In genomic region chr5:142014911-142015584, GRCh38 we compare ENCODE assay signal across 8 cellular contexts. TPM values are rescaled to one million over a fixed set of nuclear protein-coding genes. Genes with fewer than 3 reads are reported as not detected.
DNase-seq lines count a peak whose midpoint lies in the region; ATAC-seq and TF ChIP-seq lines count a peak whose summit lies in the region.

No MANE protein-coding gene starts in this region.

- H3K4me3 Mint-ChIP-seq in CD4-positive, CD25-positive, alpha-beta regulatory T cell: peak overlapping the region; percentile 66 to 91 (median 85)
- H3K4me3 Mint-ChIP-seq in activated B cell treated with CpG ODN at 0.5 μM for 24 hours: peak overlapping the region; percentile 5
- no peak overlapping the region for H3K4me3 Mint-ChIP-seq in chondrocyte (ENCODE audit: unreplicated experiment)
- H3K4me3 Mint-ChIP-seq in stimulated activated naive CD8-positive, alpha-beta T cell treated with anti-CD3 and anti-CD28 coated beads, Interleukin-15, amount 100 ng/mL, for 72 hours: peak overlapping the region; percentile 52 to 76

- no peaks in the 10 kb centered on the region for H3K36me3 ChIP-seq in CD4-positive, CD25-positive, alpha-beta regulatory T cell (ENCODE audit: control insufficient read depth, insufficient read depth, low read length)
- H3K36me3 ChIP-seq in MG63: peaks cover 7% of the 10 kb centered on the region

- POLR2A ChIA-PET in activated B cell treated with CpG ODN at 0.5 μM for 24 hours (lab: Charles Lee): interaction anchor here (1.3 to 2.7 kb wide), 2 partner anchors 93 to 128 kb away, joined by 3 to 10 read pairs; partner anchors contain the start of gene NDFIP1

- H3K9me3 Mint-ChIP-seq in CD4-positive, CD25-positive, alpha-beta regulatory T cell: no peaks in the 10 kb centered on the region
- H3K9me3 Mint-ChIP-seq in activated B cell treated with CpG ODN at 0.5 μM for 24 hours (no peaks in the 10 kb centered on the region), chondrocyte (ENCODE audit: low read depth) (no peaks in the 10 kb centered on the region)
- H3K9me3 Mint-ChIP-seq in stimulated activated naive CD8-positive, alpha-beta T cell treated with anti-CD3 and anti-CD28 coated beads, Interleukin-15, amount 100 ng/mL, for 72 hours: peaks cover under 1 to 1% of the 10 kb centered on the region in 2 donors

- H3K27ac Mint-ChIP-seq in CD4-positive, CD25-positive, alpha-beta regulatory T cell: peak overlapping the region; percentile 82 to 91 (median 86)
- H3K27ac Mint-ChIP-seq in activated B cell treated with CpG ODN at 0.5 μM for 24 hours (peak overlapping the region; percentile 60), chondrocyte (ENCODE audit: unreplicated experiment) (no peak overlapping the region)
- peak overlapping the region; percentile 91 to 99 for H3K27ac Mint-ChIP-seq in stimulated activated naive CD8-positive, alpha-beta T cell treated with anti-CD3 and anti-CD28 coated beads, Interleukin-15, amount 100 ng/mL, for 72 hours

- peaks cover 60% of the 10 kb centered on the region for H3K4me1 ChIP-seq in CD4-positive, CD25-positive, alpha-beta regulatory T cell (ENCODE audit: control insufficient read depth, insufficient read depth, low read length, poor library complexity, severe bottlenecking)

- H3K27me3 ChIP-seq in CD4-positive, CD25-positive, alpha-beta regulatory T cell (ENCODE audit: control insufficient read depth, insufficient read depth, low read length): no peaks in the 10 kb centered on the region
- no peaks in the 10 kb centered on the region for H3K27me3 ChIP-seq in MG63

- H3K4me3 ChIP-seq in CD4-positive, CD25-positive, alpha-beta regulatory T cell (ENCODE audit: low read depth, low read length): peak overlapping the region; percentile 60
- no peak overlapping the region for H3K4me3 ChIP-seq in MG63

- no peaks in the 10 kb centered on the region for H3K27me3 Mint-ChIP-seq in CD4-positive, CD25-positive, alpha-beta regulatory T cell
- peaks cover 7% of the 10 kb centered on the region for H3K27me3 Mint-ChIP-seq in activated B cell treated with CpG ODN at 0.5 μM for 24 hours
- no peaks in the 10 kb centered on the region for H3K27me3 Mint-ChIP-seq in chondrocyte (ENCODE audit: low read depth)
- no peaks in the 10 kb centered on the region for H3K27me3 Mint-ChIP-seq in stimulated activated naive CD8-positive, alpha-beta T cell treated with anti-CD3 and anti-CD28 coated beads, Interleukin-15, amount 100 ng/mL, for 72 hours

- H3K4me1 Mint-ChIP-seq in CD4-positive, CD25-positive, alpha-beta regulatory T cell: peaks cover 18 to 65% (median 37%) of the 10 kb centered on the region in 4 donors
- H3K4me1 Mint-ChIP-seq in activated B cell treated with CpG ODN at 0.5 μM for 24 hours (peaks cover 53% of the 10 kb centered on the region), chondrocyte (ENCODE audit: low read depth) (peaks cover 38% of the 10 kb centered on the region)
- H3K4me1 Mint-ChIP-seq in stimulated activated naive CD8-positive, alpha-beta T cell treated with anti-CD3 and anti-CD28 coated beads, Interleukin-15, amount 100 ng/mL, for 72 hours: peaks cover 84% of the 10 kb centered on the region

- no peaks in the 10 kb centered on the region for H3K9me3 ChIP-seq in CD4-positive, CD25-positive, alpha-beta regulatory T cell (ENCODE audit: control insufficient read depth in 2 of 2, low read length in 2 of 2)
- H3K9me3 ChIP-seq in MG63: peaks cover 2% of the 10 kb centered on the region

- DNase-seq in CD4-positive, CD25-positive, alpha-beta regulatory T cell: peak; percentile 41 to 86 (median 72)
- peak; percentile 75 for DNase-seq in GM20000 (ENCODE audit: low spot score)
- DNase-seq in NCI-H1092 (lab: John Stamatoyannopoulos, UW): peak; percentile 5
- no peak for DNase-seq in activated B cell treated with CpG ODN at 0.5 μM for 24 hours
- no peak for DNase-seq in chondrocyte (ENCODE audit: low spot score)
- DNase-seq in medulla oblongata (ENCODE audit: extremely low spot score): peak; percentile 75
- DNase-seq in stimulated activated naive CD8-positive, alpha-beta T cell treated with anti-CD3 and anti-CD28 coated beads, Interleukin-15, amount 100 ng/mL, for 72 hours: peak in 1 of 2 donors; percentile 66
- no peak for DNase-seq in MG63

- CTCF ChIA-PET in activated B cell treated with CpG ODN at 0.5 μM for 24 hours (lab: Charles Lee): interaction anchor here (0.7 to 6.0 kb wide), 12 partner anchors 10 to 328 kb away, joined by 3 to 47 read pairs (median 7); partner anchors contain the start of gene RNF14

- TF ChIP-seq CTCF in GM20000 (IDR thresholded peaks at IDR 0.05; ENCODE audit: extremely low read depth, missing control alignments) (peak; percentile 29), activated B cell treated with CpG ODN at 0.5 μM for 24 hours (IDR thresholded peaks at IDR 0.05) (no peak), chondrocyte (IDR thresholded peaks at IDR 0.05) (peak; percentile 84)

- peak overlapping the region; percentile 76 for H3K27ac ChIP-seq in CD4-positive, CD25-positive, alpha-beta regulatory T cell (ENCODE audit: insufficient read depth, low read length, poor library complexity, severe bottlenecking)

- intact Hi-C loops in activated B cell treated with CpG ODN at 0.5 μM for 24 hours (cut with micrococcal nuclease): loop anchor here (1.0 to 10.0 kb wide), 12 partner anchors 10 to 690 kb away; partner anchors contain the start of genes DELE1, PCDH1 and TAF7

- ATAC-seq in CD4-positive, CD25-positive, alpha-beta regulatory T cell (ENCODE audit: low read depth in 2 of 2): peak; percentile 40 to 66
- peak; percentile 38 for ATAC-seq in activated B cell treated with CpG ODN at 0.5 μM for 24 hours (ENCODE audit: low read depth)
- ATAC-seq in stimulated activated naive CD8-positive, alpha-beta T cell treated with anti-CD3 and anti-CD28 coated beads, Interleukin-15, amount 100 ng/mL, for 72 hours: peak; percentile 58

- no peaks in the 10 kb centered on the region for H3K36me3 Mint-ChIP-seq in CD4-positive, CD25-positive, alpha-beta regulatory T cell
- no peaks in the 10 kb centered on the region for H3K36me3 Mint-ChIP-seq in activated B cell treated with CpG ODN at 0.5 μM for 24 hours (ENCODE audit: low read depth)
- no peaks in the 10 kb centered on the region for H3K36me3 Mint-ChIP-seq in chondrocyte (ENCODE audit: low read depth)

RNA-seq across cellular contexts. Expression of gene GNPDA1, which starts 2.2 kb away (rescaled TPM):
- 7.7 TPM for total RNA-seq in CD4-positive, CD25-positive, alpha-beta regulatory T cell
- polyA plus RNA-seq in CD4-positive, CD25-positive, alpha-beta regulatory T cell: 10 to 100 TPM; 21.6 to 25.4 (median 22.9) TPM
- total RNA-seq in activated B cell treated with CpG ODN at 0.5 μM for 24 hours: 14.2 and 15.0 TPM in 2 replicates
- 31.2 to 41.8 TPM (median 34.5 TPM) in 3 replicates for total RNA-seq in chondrocyte
- total RNA-seq in MG63 (2014; rRNA removed; shearing (Covaris generic); ENCODE audit: low replicate concordance): 57.4 and 67.5 TPM in 2 replicates

RNA-seq across cellular contexts. Expression of gene RNF14, which starts 46.1 kb away (rescaled TPM):
- 24.4 TPM for total RNA-seq in CD4-positive, CD25-positive, alpha-beta regulatory T cell
- 10 to 100 TPM; 38.2 to 56.8 (median 48.6) TPM for polyA plus RNA-seq in CD4-positive, CD25-positive, alpha-beta regulatory T cell
- total RNA-seq in activated B cell treated with CpG ODN at 0.5 μM for 24 hours: 30.0 and 30.4 TPM in 2 replicates
- total RNA-seq in chondrocyte: 80.4 to 83.6 TPM (median 83.5 TPM) in 3 replicates
- total RNA-seq in MG63 (2014; rRNA removed; shearing (Covaris generic); ENCODE audit: low replicate concordance): 93.3 and 167 TPM in 2 replicates

RNA-seq across cellular contexts. Expression of gene PCDH12, which starts 57.0 kb away (rescaled TPM):
- total RNA-seq in CD4-positive, CD25-positive, alpha-beta regulatory T cell: not detected
- under 1 TPM; 0.12 to 0.33 (median 0.20) TPM for polyA plus RNA-seq in CD4-positive, CD25-positive, alpha-beta regulatory T cell
- not detected in 2 replicates for total RNA-seq in activated B cell treated with CpG ODN at 0.5 μM for 24 hours
- 0.02 TPM in 1 of 3 replicates, not detected in the others for total RNA-seq in chondrocyte
- 8.4 TPM in 1 of 2 replicates, not detected in the other for total RNA-seq in MG63 (2014; rRNA removed; shearing (Covaris generic); ENCODE audit: low replicate concordance)

Comparison
In these comparisons a context has a peak if more than half of its experiments do, and no peak if none do; other contexts are left out.
1. DNase-seq: peak in CD4-positive, CD25-positive, alpha-beta regulatory T cell (3 of 3), GM20000 (single experiment), NCI-H1092 (single experiment) and medulla oblongata (single experiment); none in activated B cell treated with CpG ODN at 0.5 μM for 24 hours (single experiment), chondrocyte (single experiment) and MG63 (single experiment).
2. Peak in every context shown above with its lines, with median percentiles within 50 percentile points of each other: ATAC-seq.